In genomic region chr19:43439183-43440063, GRCh38 we compare ENCODE assay signal across 9 cellular contexts. TPM values are rescaled to one million over a fixed set of nuclear protein-coding genes. Genes with fewer than 3 reads are reported as not detected.
A peak's percentile ranks its signal among the peaks of the same experiment; 100 is the strongest.
DNase-seq lines count a peak whose midpoint lies in the region; ATAC-seq and TF ChIP-seq lines count a peak whose summit lies in the region.
"Had no signal": no experiment of that assay in that cellular context is flagged by ENCODE, and none has a peak within 500 bp of the region (broad histone marks: within the 10 kb centered on the region; RNA-seq: fewer than 3 reads in every experiment).

No MANE protein-coding gene starts in this region.

- CTCF ChIA-PET in T-cell (lab: Charles Lee): interaction anchor here (0.5 to 2.2 kb wide), 19 partner anchors 8 to 1781 kb away, joined by 3 to 23 read pairs (median 5); partner anchors contain the start of genes IRGQ (in 1 of the 2), PHLDB3 (in 1 of the 2) and ZNF576 (in 1 of the 2)

- in situ Hi-C loops in GM13977 (cut with MboI; ENCODE audit: low pct_unique_long_range_greater_than_20kb, low sequenced_read_pairs, unreplicated experiment): no loop called here

- TF ChIP-seq CTCF in GM13977 (IDR thresholded peaks at IDR 0.05; ENCODE audit: extremely low read depth, insufficient read depth, missing control alignments): no peak

- POLR2A ChIA-PET in T-cell (lab: Charles Lee): interaction anchor here (0.5 to 1.7 kb wide), 8 partner anchors 18 to 229 kb away, joined by 3 to 7 read pairs (median 4); no protein-coding TSS in a partner anchor

- no peaks in the 10 kb centered on the region for H3K27me3 Mint-ChIP-seq in T-cell

- DNase-seq in activated gamma-delta T cell treated with Interleukin-2 at 50 U/mL for 16 hours (peak; percentile 58), activated gamma-delta T cell (lab: John Stamatoyannopoulos, UW) (no peak), T-cell (peak; percentile 4 to 74 (median 42)), dedifferentiated amniotic fluid mesenchymal stem cell (ENCODE audit: extremely low spot score) (peak; percentile 48), NCI-H2171 (lab: John Stamatoyannopoulos, UW) (no peak), ureter (ENCODE audit: low spot score) (no peak), GM13977 (ENCODE audit: low spot score) (no peak)
- DNase-seq in stimulated activated naive CD8-positive, alpha-beta T cell treated with anti-CD3 and anti-CD28 coated beads, Interleukin-15, Interleukin-2, amounts not matched to agents 100 U/mL and 50 U/mL, for 24 hours: no peak
- DNase-seq: Caco-2 had no signal

- H3K4me3 Mint-ChIP-seq in T-cell: peak overlapping the region in 2 of 3 donors; percentile 1 to 67

- H3K27ac Mint-ChIP-seq in T-cell: peak overlapping the region; percentile 93 to 97

- peak; percentile 94 to 98 (median 98) for ATAC-seq in T-cell (replicated peaks in 1 of 4)
- ATAC-seq in stimulated activated naive CD8-positive, alpha-beta T cell treated with anti-CD3 and anti-CD28 coated beads, Interleukin-15, Interleukin-2, amounts not matched to agents 100 U/mL and 50 U/mL, for 24 hours: peak; percentile 19

- no peaks in the 10 kb centered on the region for H3K36me3 Mint-ChIP-seq in T-cell

- H3K9me3 Mint-ChIP-seq in T-cell: no peaks in the 10 kb centered on the region

- H3K4me1 Mint-ChIP-seq in T-cell: peaks cover 62 to 68% (median 63%) of the 10 kb centered on the region in 3 donors

RNA-seq across cellular contexts. Expression of gene TEX101, which starts 24.7 kb away (rescaled TPM):
- total RNA-seq in T-cell (not detected), ureter (not detected)
- total RNA-seq: Caco-2 had no signal

RNA-seq across cellular contexts. Expression of gene LYPD3, which starts 26.0 kb away (rescaled TPM):
- total RNA-seq in T-cell (10 to 100 TPM in 2 of 5 donors, 1 to 10 TPM in 3; 2.8 to 24.0 (median 4.6) TPM), ureter (15.0 TPM)

Comparison
In these comparisons a context has a peak if more than half of its experiments do, and no peak if none do; other contexts are left out.
1. DNase-seq: peak in activated gamma-delta T cell treated with Interleukin-2 at 50 U/mL for 16 hours (single experiment), T-cell (34 of 34) and dedifferentiated amniotic fluid mesenchymal stem cell (single experiment); none in activated gamma-delta T cell (single experiment), stimulated activated naive CD8-positive, alpha-beta T cell treated with anti-CD3 and anti-CD28 coated beads, Interleukin-15, Interleukin-2, amounts not matched to agents 100 U/mL and 50 U/mL, for 24 hours (single experiment), NCI-H2171 (single experiment), ureter (single experiment) and GM13977 (single experiment).